ENCODE assay signal across 8 cellular contexts in genomic region chr5:17216176-17216973, GRCh38. TPM values are rescaled to one million over a fixed set of nuclear protein-coding genes. Genes with fewer than 3 reads are reported as not detected.
A peak's percentile ranks its signal among the peaks of the same experiment; 100 is the strongest.
DNase-seq lines count a peak whose midpoint lies in the region; ATAC-seq and TF ChIP-seq lines count a peak whose summit lies in the region.

No MANE protein-coding gene starts in this region.

- H3K9ac ChIP-seq in HUES6 (ENCODE audit: low read length), result peak overlapping the region; percentile 41

- peak; percentile 83 for DNase-seq in Daoy (ENCODE audit: low read depth)
- peak; percentile 95 to 98 for DNase-seq in NOMO-1 (lab: John Stamatoyannopoulos, UW; ENCODE audit: unreplicated experiment in 2 of 2)
- DNase-seq in activated T-helper 1 cell treated with anti-CD3 and anti-CD28 coated beads, Interleukin-12 subunit alpha, Interleukin-12 subunit beta, Interleukin-2, Interleukin-4 antibody, amounts not matched to agents 30 ng/mL and 10 ng/mL and 1 ng/mL, durations not matched to agents 14 hours and 24 hours and 36 hours (ENCODE audit: low spot score), result peak; percentile 9
- peak; percentile 67 to 90 for DNase-seq in foreskin fibroblast
- DNase-seq in naive thymus-derived CD8-positive, alpha-beta T cell, result peak in 7 of 10 donors; percentile 7 to 32 (median 22)
- peak; percentile 83 for DNase-seq in transverse colon

- TF ChIP-seq CTCF in foreskin fibroblast (IDR thresholded peaks at IDR 0.05; ENCODE audit: low read depth, low read length), result peak; percentile 77
- peak; percentile 62 to 83 (median 72) for TF ChIP-seq CTCF in transverse colon (IDR thresholded peaks at IDR 0.05)

- peak overlapping the region; percentile 64 for H3K4me3 Mint-ChIP-seq in activated T-helper 1 cell treated with anti-CD3 and anti-CD28 coated beads, Interleukin-12 subunit alpha, Interleukin-12 subunit beta, Interleukin-2, Interleukin-4 antibody, amounts not matched to agents 30 ng/mL and 10 ng/mL and 1 ng/mL, durations not matched to agents 14 hours and 24 hours and 36 hours
- peak overlapping the region; percentile 55 to 84 (median 69) for H3K4me3 Mint-ChIP-seq in naive thymus-derived CD8-positive, alpha-beta T cell

- H3K27ac Mint-ChIP-seq in activated T-helper 1 cell treated with anti-CD3 and anti-CD28 coated beads, Interleukin-12 subunit alpha, Interleukin-12 subunit beta, Interleukin-2, Interleukin-4 antibody, amounts not matched to agents 30 ng/mL and 10 ng/mL and 1 ng/mL, durations not matched to agents 14 hours and 24 hours and 36 hours, result no peak overlapping the region
- H3K27ac Mint-ChIP-seq in naive thymus-derived CD8-positive, alpha-beta T cell, result peak overlapping the region in 2 of 10 donors; percentile 18 to 94

- no peaks in the 10 kb centered on the region for H3K9me3 ChIP-seq in HUES6 (ENCODE audit: control insufficient read depth, insufficient read depth, low read depth, low read length)
- H3K9me3 ChIP-seq in transverse colon, result no peaks in the 10 kb centered on the region

- H3K4me1 ChIP-seq in HUES6 (ENCODE audit: control insufficient read depth, insufficient read depth, low read length) (peaks cover 44% of the 10 kb centered on the region), transverse colon (peaks cover 0 to 25% (median 20%) of the 10 kb centered on the region in 4 donors)

- H3K27me3 ChIP-seq in HUES6 (ENCODE audit: control insufficient read depth, insufficient read depth, low read length) (no peaks in the 10 kb centered on the region), transverse colon (peaks cover 39% of the 10 kb centered on the region)

- peak overlapping the region; percentile 79 for H3K4me3 ChIP-seq in HUES6 (ENCODE audit: low read depth, low read length)
- H3K4me3 ChIP-seq in foreskin fibroblast (ENCODE audit: low read depth in 1 of 2, low read length in 2 of 2), result peak overlapping the region; percentile 54 to 72
- peak overlapping the region in 2 of 4 donors; percentile 51 to 64 for H3K4me3 ChIP-seq in transverse colon

- H3K27ac ChIP-seq in HUES6 (ENCODE audit: low read depth, low read length) (no peak overlapping the region), transverse colon (peak overlapping the region in 3 of 4 donors; percentile 13 to 71 (median 59))

- peaks cover 5% of the 10 kb centered on the region; the same call in 1 of the 2 replicates for H3K36me3 ChIP-seq in HUES6 (ENCODE audit: control insufficient read depth, insufficient read depth, low read length)
- no peaks in the 10 kb centered on the region for H3K36me3 ChIP-seq in transverse colon

- TF ChIP-seq POLR2A in transverse colon (IDR thresholded peaks at IDR 0.05), result no peak

- peaks cover 40% of the 10 kb centered on the region for H3K27me3 Mint-ChIP-seq in activated T-helper 1 cell treated with anti-CD3 and anti-CD28 coated beads, Interleukin-12 subunit alpha, Interleukin-12 subunit beta, Interleukin-2, Interleukin-4 antibody, amounts not matched to agents 30 ng/mL and 10 ng/mL and 1 ng/mL, durations not matched to agents 14 hours and 24 hours and 36 hours (ENCODE audit: insufficient read depth)
- H3K27me3 Mint-ChIP-seq in naive thymus-derived CD8-positive, alpha-beta T cell, result peaks cover 17 to 45% (median 32%) of the 10 kb centered on the region in 5 donors

- intact Hi-C loops in activated T-helper 1 cell treated with anti-CD3 and anti-CD28 coated beads, Interleukin-12 subunit alpha, Interleukin-12 subunit beta, Interleukin-2, Interleukin-4 antibody, amounts not matched to agents 30 ng/mL and 10 ng/mL and 1 ng/mL, durations not matched to agents 14 hours and 24 hours and 36 hours (cut with micrococcal nuclease), result no loop called here
- intact Hi-C loops in transverse colon (cut with DNase I; ENCODE audit: low total_unique reads), result no loop called here

- TF ChIP-seq EP300 in transverse colon (IDR thresholded peaks at IDR 0.05; ENCODE audit: low read depth), result no peak

- POLR2A ChIA-PET in naive thymus-derived CD8-positive, alpha-beta T cell (lab: Charles Lee), result no interaction called here

- peaks cover 3% of the 10 kb centered on the region for H3K36me3 Mint-ChIP-seq in activated T-helper 1 cell treated with anti-CD3 and anti-CD28 coated beads, Interleukin-12 subunit alpha, Interleukin-12 subunit beta, Interleukin-2, Interleukin-4 antibody, amounts not matched to agents 30 ng/mL and 10 ng/mL and 1 ng/mL, durations not matched to agents 14 hours and 24 hours and 36 hours (ENCODE audit: low read depth)
- peaks cover 0 to 6% (median 2%) of the 10 kb centered on the region in 3 donors for H3K36me3 Mint-ChIP-seq in naive thymus-derived CD8-positive, alpha-beta T cell

- H3K4me1 Mint-ChIP-seq in activated T-helper 1 cell treated with anti-CD3 and anti-CD28 coated beads, Interleukin-12 subunit alpha, Interleukin-12 subunit beta, Interleukin-2, Interleukin-4 antibody, amounts not matched to agents 30 ng/mL and 10 ng/mL and 1 ng/mL, durations not matched to agents 14 hours and 24 hours and 36 hours (ENCODE audit: low read depth), result peaks cover 8% of the 10 kb centered on the region
- peaks cover 8 to 25% (median 20%) of the 10 kb centered on the region in 4 donors for H3K4me1 Mint-ChIP-seq in naive thymus-derived CD8-positive, alpha-beta T cell

- in situ Hi-C loops in transverse colon (cut with MboI; ENCODE audit: low pct_ligation_motif_present in 1 of 4, low pct_unique_long_range_greater_than_20kb in 1 of 4, low sequenced_read_pairs in 3 of 4), result loop anchor here in 3 of 4 donors (10.0 kb wide), 3 partner anchors 1078 to 1098 kb away; no protein-coding TSS in a partner anchor

- 1% methylated on average over 50 of the region's 59 CpGs; no CpG with 5 or more reads in 1 of the 2 donors for WGBS in transverse colon (ENCODE audit: low coverage in 1 of 2), 2 donors

- ATAC-seq in GM21576 (IDR thresholded peaks at IDR 0.05; ENCODE audit: unreplicated experiment), result peak; percentile 36
- peak; percentile 37 to 47 for ATAC-seq in naive thymus-derived CD8-positive, alpha-beta T cell

- H3K9me3 Mint-ChIP-seq in activated T-helper 1 cell treated with anti-CD3 and anti-CD28 coated beads, Interleukin-12 subunit alpha, Interleukin-12 subunit beta, Interleukin-2, Interleukin-4 antibody, amounts not matched to agents 30 ng/mL and 10 ng/mL and 1 ng/mL, durations not matched to agents 14 hours and 24 hours and 36 hours, result no peaks in the 10 kb centered on the region
- peaks cover 0 to 14% (median 0%) of the 10 kb centered on the region in 9 donors for H3K9me3 Mint-ChIP-seq in naive thymus-derived CD8-positive, alpha-beta T cell

RNA-seq across cellular contexts. Expression of gene BASP1, which starts 1.1 kb away (rescaled TPM):
- total RNA-seq in Daoy (2014; rRNA removed; shearing (Covaris generic)), result 114 and 124 TPM in 2 replicates
- 1.0 and 1.5 TPM in 2 replicates for total RNA-seq in activated T-helper 1 cell treated with anti-CD3 and anti-CD28 coated beads, Interleukin-12 subunit alpha, Interleukin-12 subunit beta, Interleukin-2, Interleukin-4 antibody, amounts not matched to agents 30 ng/mL and 10 ng/mL and 1 ng/mL, durations not matched to agents 14 hours and 24 hours and 36 hours
- total RNA-seq in naive thymus-derived CD8-positive, alpha-beta T cell, result 1 to 10 TPM; 1.5 to 2.4 TPM
- polyA plus RNA-seq in naive thymus-derived CD8-positive, alpha-beta T cell, result under 1 TPM in 2 of 3 donors, not detected in 1; 0.09 to 0.16 TPM
- total RNA-seq in transverse colon, result 10 to 100 TPM in 2 of 4 donors, 1 to 10 TPM in 2; 1.5 to 36.4 (median 9.2) TPM

Comparison
In these comparisons a context has a peak if more than half of its experiments do, and no peak if none do; other contexts are left out.
1. DNase-seq: peak in every context shown above with its lines; median percentile 96 in NOMO-1; 83 in Daoy; 83 in transverse colon; 78 in foreskin fibroblast; 22 in naive thymus-derived CD8-positive, alpha-beta T cell; 9 in activated T-helper 1 cell treated with anti-CD3 and anti-CD28 coated beads, Interleukin-12 subunit alpha, Interleukin-12 subunit beta, Interleukin-2, Interleukin-4 antibody, amounts not matched to agents 30 ng/mL and 10 ng/mL and 1 ng/mL, durations not matched to agents 14 hours and 24 hours and 36 hours.